8 cellular contexts compared by ENCODE assay signal in genomic region chr16:53704445-53704813, GRCh38. TPM values are rescaled to one million over a fixed set of nuclear protein-coding genes. Genes with fewer than 3 reads are reported as not detected.
DNase-seq lines count a peak whose midpoint lies in the region; ATAC-seq lines count a peak whose summit lies in the region.

No MANE protein-coding gene starts in this region.

- no peaks in the 10 kb centered on the region for H3K9me3 Mint-ChIP-seq in activated T-helper 17 cell treated with anti-CD3 and anti-CD28 coated beads, Interleukin-2, amount 50 U/mL, for 72 hours
- H3K9me3 Mint-ChIP-seq in stimulated activated naive B cell treated with anti-CD40 and anti-IgM and Interleukin-4, amounts not matched to agents 10 μg/mL and 1 μg/mL and 100 μg/mL, for 72 hours = no peaks in the 10 kb centered on the region

- peaks cover 6% of the 10 kb centered on the region for H3K36me3 Mint-ChIP-seq in activated T-helper 17 cell treated with anti-CD3 and anti-CD28 coated beads, Interleukin-2, amount 50 U/mL, for 72 hours (ENCODE audit: low read depth)
- peaks cover 6 to 16% of the 10 kb centered on the region in 2 donors for H3K36me3 Mint-ChIP-seq in stimulated activated naive B cell treated with anti-CD40 and anti-IgM and Interleukin-4, amounts not matched to agents 10 μg/mL and 1 μg/mL and 100 μg/mL, for 72 hours

- DNase-seq in NCI-H1105 treated with DMSO at 0.1 percent for 48 hours (lab: John Stamatoyannopoulos, UW) = peak; percentile 35
- no peak for DNase-seq in NCI-H1105 (lab: John Stamatoyannopoulos, UW)
- DNase-seq in stimulated activated naive B cell treated with anti-CD40 and anti-IgM and Interleukin-4, amounts not matched to agents 10 μg/mL and 1 μg/mL and 100 μg/mL, for 72 hours = no peak
- no peak for DNase-seq in NCI-H2171 treated with DMSO at 0.1 percent for 48 hours (lab: John Stamatoyannopoulos, UW)
- DNase-seq in NCI-H2107 treated with DMSO at 0.1 percent for 48 hours (lab: John Stamatoyannopoulos, UW; ENCODE audit: unreplicated experiment) = no peak
- DNase-seq in MV-4-11 (lab: John Stamatoyannopoulos, UW) = no peak

- peaks cover 17% of the 10 kb centered on the region for H3K4me1 Mint-ChIP-seq in activated T-helper 17 cell treated with anti-CD3 and anti-CD28 coated beads, Interleukin-2, amount 50 U/mL, for 72 hours
- peaks cover 18 to 24% of the 10 kb centered on the region in 2 donors for H3K4me1 Mint-ChIP-seq in stimulated activated naive B cell treated with anti-CD40 and anti-IgM and Interleukin-4, amounts not matched to agents 10 μg/mL and 1 μg/mL and 100 μg/mL, for 72 hours

- H3K4me3 Mint-ChIP-seq in activated T-helper 17 cell treated with anti-CD3 and anti-CD28 coated beads, Interleukin-2, amount 50 U/mL, for 72 hours = peak overlapping the region; percentile 92
- peak overlapping the region; percentile 95 for H3K4me3 Mint-ChIP-seq in stimulated activated naive B cell treated with anti-CD40 and anti-IgM and Interleukin-4, amounts not matched to agents 10 μg/mL and 1 μg/mL and 100 μg/mL, for 72 hours

- H3K27me3 Mint-ChIP-seq in activated T-helper 17 cell treated with anti-CD3 and anti-CD28 coated beads, Interleukin-2, amount 50 U/mL, for 72 hours = no peaks in the 10 kb centered on the region
- H3K27me3 Mint-ChIP-seq in stimulated activated naive B cell treated with anti-CD40 and anti-IgM and Interleukin-4, amounts not matched to agents 10 μg/mL and 1 μg/mL and 100 μg/mL, for 72 hours = no peaks in the 10 kb centered on the region

- H3K27ac Mint-ChIP-seq in activated T-helper 17 cell treated with anti-CD3 and anti-CD28 coated beads, Interleukin-2, amount 50 U/mL, for 72 hours = peak overlapping the region; percentile 93
- peak overlapping the region; percentile 98 for H3K27ac Mint-ChIP-seq in stimulated activated naive B cell treated with anti-CD40 and anti-IgM and Interleukin-4, amounts not matched to agents 10 μg/mL and 1 μg/mL and 100 μg/mL, for 72 hours

- ATAC-seq in activated T-helper 17 cell treated with anti-CD3 and anti-CD28 coated beads, Interleukin-2, amount 50 U/mL, for 72 hours (replicated peaks) = no peak
- no peak for ATAC-seq in stimulated activated naive B cell treated with anti-CD40 and anti-IgM and Interleukin-4, amounts not matched to agents 10 μg/mL and 1 μg/mL and 100 μg/mL, for 72 hours (replicated peaks)

- H3K4me3 ChIP-seq in iPS-11a (ENCODE audit: low read depth, low read length) = peak overlapping the region; percentile 71

RNA-seq across cellular contexts. Expression of gene FTO, which starts 0.5 kb away (rescaled TPM):
- 10 to 100 TPM; 50.0 to 54.1 TPM for total RNA-seq in activated T-helper 17 cell treated with anti-CD3 and anti-CD28 coated beads, Interleukin-2, amount 50 U/mL, for 72 hours

RNA-seq across cellular contexts. Expression of gene RPGRIP1L, which starts 0.8 kb away (rescaled TPM):
- 1 to 10 TPM; 6.0 to 7.7 TPM for total RNA-seq in activated T-helper 17 cell treated with anti-CD3 and anti-CD28 coated beads, Interleukin-2, amount 50 U/mL, for 72 hours
